ENCODE assay signal across 16 cellular contexts in the genomic region with DNA sequence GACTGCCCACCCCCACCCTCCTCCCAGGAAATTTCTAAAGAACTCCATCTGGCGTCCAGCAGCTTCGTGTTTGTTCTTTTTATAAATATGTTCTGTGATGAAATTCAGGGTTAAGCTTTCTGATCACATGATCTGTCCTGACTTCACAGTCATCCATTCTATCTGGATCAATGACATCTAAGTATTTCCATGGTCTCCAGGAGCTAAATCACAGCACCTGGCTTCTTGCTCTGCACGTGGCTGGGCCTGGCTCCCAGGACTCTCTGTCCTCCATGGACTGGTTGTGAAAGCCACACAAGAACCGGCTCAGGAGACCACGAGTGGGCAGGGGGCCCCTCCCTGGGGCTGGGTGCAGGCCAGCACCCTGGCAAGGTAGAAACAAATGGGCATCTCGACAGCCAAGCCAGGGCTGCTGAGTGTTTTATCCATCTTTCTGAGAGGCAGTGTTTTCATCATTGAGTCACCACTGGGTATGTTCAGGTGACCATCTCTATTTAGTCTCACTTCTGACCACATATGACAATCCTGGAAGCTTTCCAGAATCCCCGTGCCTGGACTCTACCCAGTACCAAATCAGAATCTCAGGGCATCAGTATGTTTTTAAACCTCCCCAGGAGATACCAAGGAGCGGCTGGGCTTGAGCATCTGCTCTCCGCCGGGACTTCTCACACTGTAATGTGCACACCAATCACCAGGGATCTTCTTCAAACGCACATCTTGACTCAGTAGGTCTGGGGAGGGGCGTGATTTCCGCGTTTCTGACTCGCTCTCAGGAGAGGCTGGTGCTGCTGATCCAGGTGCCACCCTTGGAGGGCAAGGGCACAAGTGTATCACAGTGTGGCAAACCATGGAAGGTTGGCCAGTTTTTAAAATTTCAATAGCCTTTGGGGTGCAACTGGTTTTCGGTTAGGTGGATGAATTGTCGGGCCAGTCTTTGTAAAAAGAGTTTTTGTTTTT. TPM values are rescaled to one million over a fixed set of nuclear protein-coding genes. Genes with fewer than 3 reads are reported as not detected.
DNase-seq lines count a peak whose midpoint lies in the region; ATAC-seq and TF ChIP-seq lines count a peak whose summit lies in the region.
"Had no signal": no experiment of that assay in that cellular context is flagged by ENCODE, and none has a peak within 500 bp of the region (broad histone marks: within the 10 kb centered on the region; RNA-seq: fewer than 3 reads in every experiment).

No MANE protein-coding gene starts in this region.

- no peak overlapping the region for H3K4me3 Mint-ChIP-seq in stimulated activated naive CD8-positive, alpha-beta T cell treated with anti-CD3 and anti-CD28 coated beads, Interleukin-15, amount 100 ng/mL, for 72 hours
- H3K4me3 Mint-ChIP-seq: CD4-positive, CD25-positive, alpha-beta regulatory T cell had no signal

- H3K4me1 Mint-ChIP-seq in stimulated activated naive CD8-positive, alpha-beta T cell treated with anti-CD3 and anti-CD28 coated beads, Interleukin-15, amount 100 ng/mL, for 72 hours, result no peaks in the 10 kb centered on the region
- H3K4me1 Mint-ChIP-seq: CD4-positive, CD25-positive, alpha-beta regulatory T cell had no signal

- no peak for DNase-seq in stimulated activated naive CD8-positive, alpha-beta T cell treated with anti-CD3 and anti-CD28 coated beads, Interleukin-15, amount 100 ng/mL, for 72 hours
- DNase-seq in stimulated activated naive CD8-positive, alpha-beta T cell treated with anti-CD3 and anti-CD28 coated beads, Interleukin-15, Interleukin-2, amounts not matched to agents 100 U/mL and 50 U/mL, for 24 hours, result no peak
- DNase-seq in mammary epithelial cell, result peak; percentile 56
- peak; percentile 56 for DNase-seq in iris pigment epithelial cell (ENCODE audit: low read depth)
- DNase-seq in NCI-H345 (lab: John Stamatoyannopoulos, UW), result no peak
- no peak for DNase-seq in NCI-H748 (lab: John Stamatoyannopoulos, UW; ENCODE audit: unreplicated experiment)
- DNase-seq in ecto neural progenitor cell (ENCODE audit: low spot score), result no peak
- DNase-seq: CD4-positive, CD25-positive, alpha-beta regulatory T cell; DND-41; H7; NCI-H1048; NCI-H2107; NCI-H69; Right ventricle myocardium superior had no signal

- dilution Hi-C loops in mammary epithelial cell (cut with HindIII; ENCODE audit: low sequenced_read_pairs), result no loop called here

- peak overlapping the region; percentile 10 to 24 for H3K27ac Mint-ChIP-seq in stimulated activated naive CD8-positive, alpha-beta T cell treated with anti-CD3 and anti-CD28 coated beads, Interleukin-15, amount 100 ng/mL, for 72 hours
- H3K27ac Mint-ChIP-seq: CD4-positive, CD25-positive, alpha-beta regulatory T cell had no signal

- H3K27me3 Mint-ChIP-seq in stimulated activated naive CD8-positive, alpha-beta T cell treated with anti-CD3 and anti-CD28 coated beads, Interleukin-15, amount 100 ng/mL, for 72 hours, result no peaks in the 10 kb centered on the region
- H3K27me3 Mint-ChIP-seq: CD4-positive, CD25-positive, alpha-beta regulatory T cell had no signal

- ATAC-seq in stimulated activated naive CD8-positive, alpha-beta T cell treated with anti-CD3 and anti-CD28 coated beads, Interleukin-15, amount 100 ng/mL, for 72 hours, result no peak
- no peak for ATAC-seq in stimulated activated naive CD8-positive, alpha-beta T cell treated with anti-CD3 and anti-CD28 coated beads, Interleukin-15, Interleukin-2, amounts not matched to agents 100 U/mL and 50 U/mL, for 24 hours
- ATAC-seq in GM18907 (IDR thresholded peaks at IDR 0.05; ENCODE audit: unreplicated experiment), result no peak
- ATAC-seq: SK-N-SH treated with all-trans-retinoic acid at 6 μM for 48 hours had no signal

- no peak overlapping the region for H3K27ac ChIP-seq in mammary epithelial cell (ENCODE audit: insufficient read depth, low read depth, low read length)

- H2AFZ ChIP-seq in mammary epithelial cell (ENCODE audit: low read depth, low read length), result no peak overlapping the region

- no peak for TF ChIP-seq CTCF in mammary epithelial cell (conservative IDR thresholded peaks at IDR 0.05 in 1 of 2, IDR thresholded peaks at IDR 0.05 in 1 of 2; ENCODE audit: extremely low read depth in 1 of 2, insufficient read depth in 1 of 2, low read depth in 1 of 2, low read length in 2 of 2)

- H3K9me3 Mint-ChIP-seq in stimulated activated naive CD8-positive, alpha-beta T cell treated with anti-CD3 and anti-CD28 coated beads, Interleukin-15, amount 100 ng/mL, for 72 hours, result no peaks in the 10 kb centered on the region
- H3K9me3 Mint-ChIP-seq: CD4-positive, CD25-positive, alpha-beta regulatory T cell had no signal

- in situ Hi-C loops in mammary epithelial cell (cut with MboI; ENCODE audit: low sequenced_read_pairs in 2 of 2), result no loop called here

- WGBS in mammary epithelial cell (ENCODE audit: low coverage, missing lambda C conversion rate), result 73% methylated on average over 15 of the region's 17 CpGs

- H3K9me3 ChIP-seq in mammary epithelial cell (replicated peaks; ENCODE audit: insufficient read depth, low read length), result no peaks in the 10 kb centered on the region

- H3K4me3 ChIP-seq in mammary epithelial cell (replicated peaks in 1 of 3; ENCODE audit: insufficient read depth in 1 of 3, low read depth in 2 of 3, low read length in 3 of 3), result no peak overlapping the region

- CTCF ChIA-PET in mammary epithelial cell (lab: Charles Lee; ENCODE audit: low non-redundant PET), result no interaction called here

- no TSS peak for BruUV-seq in mammary epithelial cell (replicated peaks; lab: Mats Ljungman, UMichigan)

- intact Hi-C loops in mammary epithelial cell (cut with micrococcal nuclease), result no loop called here

- H3K36me3 ChIP-seq in mammary epithelial cell (ENCODE audit: insufficient read depth, low read length), result no peaks in the 10 kb centered on the region

- no peaks in the 10 kb centered on the region for H3K79me2 ChIP-seq in mammary epithelial cell (ENCODE audit: insufficient read depth, low read length)

- H3K4me2 ChIP-seq in mammary epithelial cell (ENCODE audit: insufficient read depth, low read depth, low read length), result no peak overlapping the region

- H3K27me3 ChIP-seq in mammary epithelial cell (ENCODE audit: insufficient read depth, low read length), result no peaks in the 10 kb centered on the region

- H4K20me1 ChIP-seq in mammary epithelial cell (ENCODE audit: insufficient read depth, low read length), result no peaks in the 10 kb centered on the region

- H3K9ac ChIP-seq in mammary epithelial cell (ENCODE audit: insufficient read depth, low read length), result no peak overlapping the region

- H3K4me1 ChIP-seq in mammary epithelial cell (ENCODE audit: insufficient read depth, low read length), result peaks cover 15% of the 10 kb centered on the region

RNA-seq across cellular contexts. Expression of a gene that starts 31.6 kb away (rescaled TPM):
- total RNA-seq in mammary epithelial cell, result 100 to 1,000 TPM in 1 of 2 donors, 10 to 100 TPM in 1; 40.4 to 180 TPM
- polyA plus RNA-seq in mammary epithelial cell, result 12.1 TPM
- polyA minus RNA-seq in mammary epithelial cell, result 10.3 TPM
- polyA plus RNA-seq: CD4-positive, CD25-positive, alpha-beta regulatory T cell had no signal

Comparison
In these comparisons a context has a peak if more than half of its experiments do, and no peak if none do; other contexts are left out.
1. DNase-seq: peak in mammary epithelial cell (single experiment) and iris pigment epithelial cell (single experiment); none in stimulated activated naive CD8-positive, alpha-beta T cell treated with anti-CD3 and anti-CD28 coated beads, Interleukin-15, amount 100 ng/mL, for 72 hours (0 of 2), stimulated activated naive CD8-positive, alpha-beta T cell treated with anti-CD3 and anti-CD28 coated beads, Interleukin-15, Interleukin-2, amounts not matched to agents 100 U/mL and 50 U/mL, for 24 hours (single experiment), NCI-H345 (single experiment), NCI-H748 (single experiment) and ecto neural progenitor cell (single experiment).